Comparison of ENCODE assay signal across 1 cellular context in the genomic region with DNA sequence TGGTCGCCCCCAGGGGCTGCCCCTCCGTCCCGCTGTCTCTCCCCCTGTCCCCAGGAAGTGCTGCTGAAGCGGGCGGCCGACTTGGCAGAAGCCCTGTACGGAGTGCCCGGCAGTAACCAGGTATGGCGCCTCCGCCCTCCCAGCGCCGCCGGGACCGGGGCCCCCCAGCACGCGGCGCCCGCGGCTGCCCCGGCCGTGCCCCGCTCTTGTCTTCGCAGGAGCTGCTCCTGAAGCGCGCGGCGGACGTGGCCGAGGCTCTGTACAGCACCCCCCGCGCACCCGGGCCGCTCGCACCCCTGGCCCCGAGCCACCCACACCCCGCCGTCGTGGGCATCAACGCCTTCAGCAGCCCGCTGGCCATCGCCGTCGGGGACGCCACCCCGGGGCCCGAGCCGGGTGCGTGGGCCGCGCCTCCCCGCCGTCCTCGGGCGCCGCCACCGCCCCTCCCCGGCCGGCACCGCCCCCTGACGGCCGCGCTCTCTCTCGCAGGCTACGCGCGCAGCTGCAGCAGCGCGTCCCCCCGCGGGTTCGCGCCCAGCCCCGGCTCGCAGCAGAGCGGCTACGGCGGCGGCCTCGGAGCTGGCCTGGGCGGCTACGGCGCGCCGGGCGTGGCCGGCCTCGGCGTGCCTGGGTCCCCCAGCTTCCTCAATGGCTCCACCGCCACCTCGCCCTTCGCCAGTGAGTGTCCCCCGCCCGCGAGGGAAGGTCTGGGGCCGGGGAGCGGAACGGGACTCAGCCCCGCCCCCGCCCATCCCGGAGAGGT.
A peak's percentile ranks its signal among the peaks of the same experiment; 100 is the strongest.
TF ChIP-seq lines count a peak whose summit lies in the region.

No MANE protein-coding gene starts in this region.

TF ChIP-seq in HepG2, 621 proteins besides CTCF, POLR2A, EP300 and RAD21 (continued from another document and continues in another):
- TF ChIP-seq, protein P1, sequence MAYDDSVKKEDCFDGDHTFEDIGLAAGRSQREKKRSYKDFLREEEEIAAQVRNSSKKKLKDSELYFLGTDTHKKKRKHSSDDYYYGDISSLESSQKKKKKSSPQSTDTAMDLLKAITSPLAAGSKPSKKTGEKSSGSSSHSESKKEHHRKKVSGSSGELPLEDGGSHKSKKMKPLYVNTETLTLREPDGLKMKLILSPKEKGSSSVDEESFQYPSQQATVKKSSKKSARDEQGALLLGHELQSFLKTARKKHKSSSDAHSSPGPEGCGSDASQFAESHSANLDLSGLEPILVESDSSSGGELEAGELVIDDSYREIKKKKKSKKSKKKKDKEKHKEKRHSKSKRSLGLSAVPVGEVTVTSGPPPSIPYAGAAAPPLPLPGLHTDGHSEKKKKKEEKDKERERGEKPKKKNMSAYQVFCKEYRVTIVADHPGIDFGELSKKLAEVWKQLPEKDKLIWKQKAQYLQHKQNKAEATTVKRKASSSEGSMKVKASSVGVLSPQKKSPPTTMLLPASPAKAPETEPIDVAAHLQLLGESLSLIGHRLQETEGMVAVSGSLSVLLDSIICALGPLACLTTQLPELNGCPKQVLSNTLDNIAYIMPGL (CRISPR knock-in tag; IDR thresholded peaks at IDR 0.05; ENCODE audit: borderline replicate concordance in 1 of 2, low read depth in 1 of 2), result 0 out of 4 replicates have a peak, but pooled peaks of 1 of the 2 experiments have one; percentile 30
- TF ChIP-seq ZSCAN21 (CRISPR knock-in tag; IDR thresholded peaks at IDR 0.05; ENCODE audit: borderline replicate concordance) (peak; percentile 24; the same call in 1 of the 2 replicates), RFXAP (CRISPR knock-in tag; IDR thresholded peaks at IDR 0.05; ENCODE audit: borderline replicate concordance) (peak; percentile 18; the same call in 1 of the 2 replicates), HOXD1 (CRISPR knock-in tag; IDR thresholded peaks at IDR 0.05) (no peak), ZNF709 (CRISPR knock-in tag; IDR thresholded peaks at IDR 0.05) (no peak), NBN (conservative IDR thresholded peaks at IDR 0.05) (no peak), ZSCAN9 (CRISPR knock-in tag; IDR thresholded peaks at IDR 0.05; ENCODE audit: borderline replicate concordance) (no peak), MYC (CRISPR knock-in tag; IDR thresholded peaks at IDR 0.05; ENCODE audit: borderline replicate concordance) (peak; percentile 13; the same call in 1 of the 2 replicates), MED1 (CRISPR knock-in tag; IDR thresholded peaks at IDR 0.05) (peak; percentile 7; the same call in 1 of the 2 replicates), ZNF549 (CRISPR knock-in tag; IDR thresholded peaks at IDR 0.05) (no peak), ZNF775 (CRISPR knock-in tag; IDR thresholded peaks at IDR 0.05; ENCODE audit: borderline replicate concordance) (no peak), ZNF121 (CRISPR knock-in tag; IDR thresholded peaks at IDR 0.05) (no peak), ZNF556 (CRISPR knock-in tag; IDR thresholded peaks at IDR 0.05; ENCODE audit: borderline replicate concordance) (no peak), GABPB1 (CRISPR knock-in tag; IDR thresholded peaks at IDR 0.05) (peak; percentile 63; the same call in 1 of the 2 replicates), SCMH1 (CRISPR knock-in tag; IDR thresholded peaks at IDR 0.05; ENCODE audit: borderline replicate concordance) (no peak), ZNF672 (CRISPR knock-in tag; IDR thresholded peaks at IDR 0.05) (0 out of 2 replicates have a peak, but pooled peaks have one; percentile 61), AGO2 (optimal IDR thresholded peaks at IDR 0.05; ENCODE audit: low read depth, low read length) (peak; percentile 8), CENPT (CRISPR knock-in tag; IDR thresholded peaks at IDR 0.05; ENCODE audit: low read depth) (0 out of 2 replicates have a peak, but pooled peaks have one; percentile 20), PAWR (CRISPR knock-in tag; IDR thresholded peaks at IDR 0.05; ENCODE audit: borderline replicate concordance) (no peak), HNRNPL (IDR thresholded peaks at IDR 0.05; ENCODE audit: low read depth, low read length) (no peak), HNRNPLL (IDR thresholded peaks at IDR 0.05; ENCODE audit: low read depth, low read length, poor library complexity, severe bottlenecking) (no peak), NFE2 (CRISPR knock-in tag; IDR thresholded peaks at IDR 0.05) (no peak), SRSF1 (optimal IDR thresholded peaks at IDR 0.05; ENCODE audit: low read depth, low read length) (peak; percentile 18), SP4 (CRISPR knock-in tag; IDR thresholded peaks at IDR 0.05) (peak; percentile 38; the same call in 1 of the 2 replicates), XRCC5 (optimal IDR thresholded peaks at IDR 0.05; ENCODE audit: low read length) (peak; percentile 33), ZNF569 (CRISPR knock-in tag; IDR thresholded peaks at IDR 0.05; ENCODE audit: borderline replicate concordance) (no peak), HHEX (CRISPR knock-in tag; IDR thresholded peaks at IDR 0.05) (no peak), ZSCAN12 (CRISPR knock-in tag; IDR thresholded peaks at IDR 0.05) (0 out of 2 replicates have a peak, but pooled peaks have one; percentile 23), CC2D1A (CRISPR knock-in tag; IDR thresholded peaks at IDR 0.05) (no peak)
- TF ChIP-seq, protein P2, sequence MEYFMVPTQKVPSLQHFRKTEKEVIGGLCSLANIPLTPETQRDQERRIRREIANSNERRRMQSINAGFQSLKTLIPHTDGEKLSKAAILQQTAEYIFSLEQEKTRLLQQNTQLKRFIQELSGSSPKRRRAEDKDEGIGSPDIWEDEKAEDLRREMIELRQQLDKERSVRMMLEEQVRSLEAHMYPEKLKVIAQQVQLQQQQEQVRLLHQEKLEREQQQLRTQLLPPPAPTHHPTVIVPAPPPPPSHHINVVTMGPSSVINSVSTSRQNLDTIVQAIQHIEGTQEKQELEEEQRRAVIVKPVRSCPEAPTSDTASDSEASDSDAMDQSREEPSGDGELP (IDR thresholded peaks at IDR 0.05; ENCODE audit: borderline replicate concordance, low read depth), result peak; percentile 8; the same call in 1 of the 2 replicates
- TF ChIP-seq, protein P3, sequence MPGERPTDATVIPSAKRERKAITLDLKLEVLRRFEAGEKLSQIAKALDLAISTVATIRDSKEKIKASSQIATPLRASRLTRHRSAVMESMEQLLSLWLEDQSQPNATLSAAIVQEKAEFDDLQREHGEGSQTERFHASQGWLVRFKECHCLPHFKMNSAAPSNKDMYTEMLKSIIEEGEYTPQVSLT (CRISPR knock-in tag; IDR thresholded peaks at IDR 0.05; ENCODE audit: borderline replicate concordance, low read depth), result no peak
- TF ChIP-seq, protein P4, sequence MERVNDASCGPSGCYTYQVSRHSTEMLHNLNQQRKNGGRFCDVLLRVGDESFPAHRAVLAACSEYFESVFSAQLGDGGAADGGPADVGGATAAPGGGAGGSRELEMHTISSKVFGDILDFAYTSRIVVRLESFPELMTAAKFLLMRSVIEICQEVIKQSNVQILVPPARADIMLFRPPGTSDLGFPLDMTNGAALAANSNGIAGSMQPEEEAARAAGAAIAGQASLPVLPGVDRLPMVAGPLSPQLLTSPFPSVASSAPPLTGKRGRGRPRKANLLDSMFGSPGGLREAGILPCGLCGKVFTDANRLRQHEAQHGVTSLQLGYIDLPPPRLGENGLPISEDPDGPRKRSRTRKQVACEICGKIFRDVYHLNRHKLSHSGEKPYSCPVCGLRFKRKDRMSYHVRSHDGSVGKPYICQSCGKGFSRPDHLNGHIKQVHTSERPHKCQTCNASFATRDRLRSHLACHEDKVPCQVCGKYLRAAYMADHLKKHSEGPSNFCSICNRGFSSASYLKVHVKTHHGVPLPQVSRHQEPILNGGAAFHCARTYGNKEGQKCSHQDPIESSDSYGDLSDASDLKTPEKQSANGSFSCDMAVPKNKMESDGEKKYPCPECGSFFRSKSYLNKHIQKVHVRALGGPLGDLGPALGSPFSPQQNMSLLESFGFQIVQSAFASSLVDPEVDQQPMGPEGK (CRISPR knock-in tag; IDR thresholded peaks at IDR 0.05), result 0 out of 2 replicates have a peak, but pooled peaks have one; percentile 43
- TF ChIP-seq, protein P5, sequence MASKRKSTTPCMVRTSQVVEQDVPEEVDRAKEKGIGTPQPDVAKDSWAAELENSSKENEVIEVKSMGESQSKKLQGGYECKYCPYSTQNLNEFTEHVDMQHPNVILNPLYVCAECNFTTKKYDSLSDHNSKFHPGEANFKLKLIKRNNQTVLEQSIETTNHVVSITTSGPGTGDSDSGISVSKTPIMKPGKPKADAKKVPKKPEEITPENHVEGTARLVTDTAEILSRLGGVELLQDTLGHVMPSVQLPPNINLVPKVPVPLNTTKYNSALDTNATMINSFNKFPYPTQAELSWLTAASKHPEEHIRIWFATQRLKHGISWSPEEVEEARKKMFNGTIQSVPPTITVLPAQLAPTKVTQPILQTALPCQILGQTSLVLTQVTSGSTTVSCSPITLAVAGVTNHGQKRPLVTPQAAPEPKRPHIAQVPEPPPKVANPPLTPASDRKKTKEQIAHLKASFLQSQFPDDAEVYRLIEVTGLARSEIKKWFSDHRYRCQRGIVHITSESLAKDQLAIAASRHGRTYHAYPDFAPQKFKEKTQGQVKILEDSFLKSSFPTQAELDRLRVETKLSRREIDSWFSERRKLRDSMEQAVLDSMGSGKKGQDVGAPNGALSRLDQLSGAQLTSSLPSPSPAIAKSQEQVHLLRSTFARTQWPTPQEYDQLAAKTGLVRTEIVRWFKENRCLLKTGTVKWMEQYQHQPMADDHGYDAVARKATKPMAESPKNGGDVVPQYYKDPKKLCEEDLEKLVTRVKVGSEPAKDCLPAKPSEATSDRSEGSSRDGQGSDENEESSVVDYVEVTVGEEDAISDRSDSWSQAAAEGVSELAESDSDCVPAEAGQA (IDR thresholded peaks at IDR 0.05; ENCODE audit: low read depth), result no peak
- TF ChIP-seq, protein P5 (CRISPR knock-in tag; IDR thresholded peaks at IDR 0.05; ENCODE audit: borderline replicate concordance), result peak; percentile 55; the same call in 1 of the 2 replicates
- TF ChIP-seq, protein P6, sequence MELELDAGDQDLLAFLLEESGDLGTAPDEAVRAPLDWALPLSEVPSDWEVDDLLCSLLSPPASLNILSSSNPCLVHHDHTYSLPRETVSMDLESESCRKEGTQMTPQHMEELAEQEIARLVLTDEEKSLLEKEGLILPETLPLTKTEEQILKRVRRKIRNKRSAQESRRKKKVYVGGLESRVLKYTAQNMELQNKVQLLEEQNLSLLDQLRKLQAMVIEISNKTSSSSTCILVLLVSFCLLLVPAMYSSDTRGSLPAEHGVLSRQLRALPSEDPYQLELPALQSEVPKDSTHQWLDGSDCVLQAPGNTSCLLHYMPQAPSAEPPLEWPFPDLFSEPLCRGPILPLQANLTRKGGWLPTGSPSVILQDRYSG (CRISPR knock-in tag; IDR thresholded peaks at IDR 0.05), result peak; percentile 86
- TF ChIP-seq, protein P7, sequence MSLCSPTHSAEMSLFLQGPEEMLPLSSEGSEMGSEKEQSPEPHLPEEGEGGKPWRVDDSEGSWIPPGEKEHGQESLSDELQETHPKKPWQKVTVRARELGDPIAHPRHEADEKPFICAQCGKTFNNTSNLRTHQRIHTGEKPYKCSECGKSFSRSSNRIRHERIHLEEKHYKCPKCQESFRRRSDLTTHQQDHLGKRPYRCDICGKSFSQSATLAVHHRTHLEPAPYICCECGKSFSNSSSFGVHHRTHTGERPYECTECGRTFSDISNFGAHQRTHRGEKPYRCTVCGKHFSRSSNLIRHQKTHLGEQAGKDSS (CRISPR knock-in tag; IDR thresholded peaks at IDR 0.05; ENCODE audit: borderline replicate concordance, low read depth), result peak; percentile 15; the same call in 1 of the 2 replicates
- TF ChIP-seq, protein P8, sequence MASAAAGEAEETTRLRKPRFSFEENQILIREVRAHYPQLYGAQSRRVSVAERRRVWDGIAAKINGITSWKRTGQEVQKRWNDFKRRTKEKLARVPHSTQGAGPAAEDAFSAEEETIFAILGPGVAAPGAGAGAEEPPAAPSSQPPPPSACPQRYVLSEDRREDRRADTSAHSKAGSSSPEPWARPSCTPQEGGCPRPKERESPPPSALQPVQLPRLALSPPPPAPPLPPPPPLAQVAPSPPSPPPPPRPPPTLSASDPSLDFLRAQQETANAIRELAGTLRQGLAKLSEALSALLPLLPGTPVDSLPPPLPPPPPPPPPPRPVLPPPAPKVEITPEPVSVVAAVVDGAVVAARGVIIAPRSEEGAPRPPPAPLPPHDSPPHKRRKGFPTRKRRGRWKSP (CRISPR knock-in tag; IDR thresholded peaks at IDR 0.05), result no peak
- TF ChIP-seq, protein P9, sequence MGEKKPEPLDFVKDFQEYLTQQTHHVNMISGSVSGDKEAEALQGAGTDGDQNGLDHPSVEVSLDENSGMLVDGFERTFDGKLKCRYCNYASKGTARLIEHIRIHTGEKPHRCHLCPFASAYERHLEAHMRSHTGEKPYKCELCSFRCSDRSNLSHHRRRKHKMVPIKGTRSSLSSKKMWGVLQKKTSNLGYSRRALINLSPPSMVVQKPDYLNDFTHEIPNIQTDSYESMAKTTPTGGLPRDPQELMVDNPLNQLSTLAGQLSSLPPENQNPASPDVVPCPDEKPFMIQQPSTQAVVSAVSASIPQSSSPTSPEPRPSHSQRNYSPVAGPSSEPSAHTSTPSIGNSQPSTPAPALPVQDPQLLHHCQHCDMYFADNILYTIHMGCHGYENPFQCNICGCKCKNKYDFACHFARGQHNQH (CRISPR knock-in tag; IDR thresholded peaks at IDR 0.05), result 0 out of 2 replicates have a peak, but pooled peaks have one; percentile 7
- TF ChIP-seq, protein P10, sequence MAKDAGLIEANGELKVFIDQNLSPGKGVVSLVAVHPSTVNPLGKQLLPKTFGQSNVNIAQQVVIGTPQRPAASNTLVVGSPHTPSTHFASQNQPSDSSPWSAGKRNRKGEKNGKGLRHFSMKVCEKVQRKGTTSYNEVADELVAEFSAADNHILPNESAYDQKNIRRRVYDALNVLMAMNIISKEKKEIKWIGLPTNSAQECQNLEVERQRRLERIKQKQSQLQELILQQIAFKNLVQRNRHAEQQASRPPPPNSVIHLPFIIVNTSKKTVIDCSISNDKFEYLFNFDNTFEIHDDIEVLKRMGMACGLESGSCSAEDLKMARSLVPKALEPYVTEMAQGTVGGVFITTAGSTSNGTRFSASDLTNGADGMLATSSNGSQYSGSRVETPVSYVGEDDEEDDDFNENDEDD (CRISPR knock-in tag; IDR thresholded peaks at IDR 0.05; ENCODE audit: borderline replicate concordance), result peak; percentile 47
- TF ChIP-seq, protein P11, sequence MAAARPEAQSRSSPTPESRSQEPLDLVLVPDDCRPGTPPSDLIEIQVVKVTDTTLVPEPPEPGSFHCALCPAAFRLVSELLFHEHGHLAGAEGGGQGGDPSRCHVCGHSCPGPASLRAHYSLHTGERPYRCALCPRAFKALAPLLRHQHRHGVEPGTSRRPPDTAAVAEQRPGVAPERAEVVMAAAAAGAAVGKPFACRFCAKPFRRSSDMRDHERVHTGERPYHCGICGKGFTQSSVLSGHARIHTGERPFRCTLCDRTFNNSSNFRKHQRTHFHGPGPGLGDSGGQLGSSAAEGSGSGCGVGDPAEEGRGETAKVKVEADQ (CRISPR knock-in tag; IDR thresholded peaks at IDR 0.05; ENCODE audit: borderline replicate concordance), result 0 out of 2 replicates have a peak, but pooled peaks have one; percentile 11
